In the genomic region with DNA sequence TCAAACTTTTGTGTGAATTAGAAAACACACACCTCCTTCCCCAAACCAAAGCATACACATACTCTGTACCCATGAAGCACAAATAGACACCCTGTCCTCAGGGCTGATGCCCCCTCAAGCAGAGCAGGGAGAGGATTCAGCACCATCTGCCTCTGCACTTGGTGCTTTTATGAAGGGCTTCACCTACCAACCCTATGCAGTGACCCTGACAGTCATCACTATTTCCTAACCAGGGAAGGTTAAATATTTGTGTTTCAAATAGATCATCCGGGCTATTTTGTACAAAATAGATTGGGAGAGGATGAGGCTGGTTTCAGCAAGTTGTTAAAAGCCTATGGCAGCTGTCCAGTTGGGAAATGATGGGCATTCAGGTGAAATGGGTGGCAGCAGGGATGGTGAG, we compare ENCODE assay signal across 6 cellular contexts.
"Had no signal": no experiment of that assay in that cellular context is flagged by ENCODE, and none has a peak within 500 bp of the region (broad histone marks: within the 10 kb centered on the region; RNA-seq: fewer than 3 reads in every experiment).

No MANE protein-coding gene starts in this region.

- DNase-seq: GM23248, GOT3, H7, HCEC 1CT had no signal

- H3K9ac ChIP-seq: GM23248 had no signal

- H3K4me3 Mint-ChIP-seq: IgD-negative memory B cell had no signal

- H3K36me3 Mint-ChIP-seq: IgD-negative memory B cell had no signal

- H3K27ac ChIP-seq: GM23248 had no signal

- H3K27ac Mint-ChIP-seq: IgD-negative memory B cell had no signal

- H2AFZ ChIP-seq: GM23248 had no signal

- FAIRE-seq: HTR-8/SVneo had no signal

- H3K4me1 Mint-ChIP-seq: IgD-negative memory B cell had no signal
